Comparison of ENCODE assay signal across 1 cellular context in the genomic region with DNA sequence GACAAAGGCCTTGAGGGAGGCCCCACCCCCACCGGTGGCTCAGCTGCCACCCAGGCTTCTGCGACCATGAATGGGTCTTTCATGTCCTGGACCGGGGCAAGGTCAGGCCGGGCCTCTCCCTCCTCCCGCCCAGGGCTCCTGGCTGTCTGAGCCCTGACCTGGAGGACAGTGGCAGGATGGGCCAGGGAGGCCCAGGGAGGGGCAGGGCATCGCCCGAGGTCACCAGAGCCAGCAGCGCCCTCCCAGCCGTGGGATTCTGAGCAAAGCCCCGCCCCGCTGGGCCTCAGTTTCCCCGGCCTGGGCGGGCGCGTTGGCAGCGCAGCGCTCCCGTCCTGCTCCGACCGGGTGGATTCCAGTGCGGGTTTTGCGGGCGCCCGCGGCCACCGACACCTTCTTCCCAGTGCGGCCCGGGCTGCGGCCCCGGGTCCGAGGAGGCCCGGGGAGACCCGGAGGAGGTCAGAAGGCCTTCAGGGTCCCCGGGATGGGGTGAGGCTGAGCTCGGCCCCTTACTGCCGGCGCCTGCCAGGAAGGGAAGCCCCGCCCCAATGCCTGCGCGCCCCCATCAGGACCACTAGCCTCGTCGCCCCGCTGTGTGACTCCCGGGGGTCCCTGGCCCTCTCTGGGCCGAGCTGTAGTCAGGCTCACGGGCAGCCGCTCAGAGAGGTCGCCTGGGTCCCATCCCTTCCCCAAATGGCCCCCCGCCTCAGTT.
TF ChIP-seq lines count a peak whose summit lies in the region.

No MANE protein-coding gene starts in this region.

TF ChIP-seq in HepG2, 621 proteins besides CTCF, POLR2A, EP300 and RAD21 (continued from another document and continues in another):
- TF ChIP-seq, protein P1, sequence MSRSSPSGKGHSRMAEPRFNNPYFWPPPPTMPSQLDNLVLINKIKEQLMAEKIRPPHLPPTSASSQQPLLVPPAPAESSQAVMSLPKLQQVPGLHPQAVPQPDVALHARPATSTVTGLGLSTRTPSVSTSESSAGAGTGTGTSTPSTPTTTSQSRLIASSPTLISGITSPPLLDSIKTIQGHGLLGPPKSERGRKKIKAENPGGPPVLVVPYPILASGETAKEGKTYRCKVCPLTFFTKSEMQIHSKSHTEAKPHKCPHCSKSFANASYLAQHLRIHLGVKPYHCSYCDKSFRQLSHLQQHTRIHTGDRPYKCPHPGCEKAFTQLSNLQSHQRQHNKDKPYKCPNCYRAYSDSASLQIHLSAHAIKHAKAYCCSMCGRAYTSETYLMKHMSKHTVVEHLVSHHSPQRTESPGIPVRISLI (CRISPR knock-in tag; IDR thresholded peaks at IDR 0.05; ENCODE audit: borderline replicate concordance): peak; percentile 63; the same call in 1 of the 2 replicates
- TF ChIP-seq TAF1 (CRISPR knock-in tag; IDR thresholded peaks at IDR 0.05): peak; percentile 62; the same call in 1 of the 2 replicates
- no peak for TF ChIP-seq ZFP36L2 (CRISPR knock-in tag; IDR thresholded peaks at IDR 0.05)
- peak; percentile 74; the same call in 1 of the 2 replicates for TF ChIP-seq ZNF501 (CRISPR knock-in tag; IDR thresholded peaks at IDR 0.05)
- no peak for TF ChIP-seq KLF6 (CRISPR knock-in tag; IDR thresholded peaks at IDR 0.05)
- TF ChIP-seq ZFP36L1 (CRISPR knock-in tag; IDR thresholded peaks at IDR 0.05): peak; percentile 89
- TF ChIP-seq, protein P2, sequence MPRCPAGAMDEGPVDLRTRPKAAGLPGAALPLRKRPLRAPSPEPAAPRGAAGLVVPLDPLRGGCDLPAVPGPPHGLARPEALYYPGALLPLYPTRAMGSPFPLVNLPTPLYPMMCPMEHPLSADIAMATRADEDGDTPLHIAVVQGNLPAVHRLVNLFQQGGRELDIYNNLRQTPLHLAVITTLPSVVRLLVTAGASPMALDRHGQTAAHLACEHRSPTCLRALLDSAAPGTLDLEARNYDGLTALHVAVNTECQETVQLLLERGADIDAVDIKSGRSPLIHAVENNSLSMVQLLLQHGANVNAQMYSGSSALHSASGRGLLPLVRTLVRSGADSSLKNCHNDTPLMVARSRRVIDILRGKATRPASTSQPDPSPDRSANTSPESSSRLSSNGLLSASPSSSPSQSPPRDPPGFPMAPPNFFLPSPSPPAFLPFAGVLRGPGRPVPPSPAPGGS (CRISPR knock-in tag; IDR thresholded peaks at IDR 0.05): no peak; the same call in 1 of the 2 replicates
- no peak for TF ChIP-seq SRSF1 (optimal IDR thresholded peaks at IDR 0.05; ENCODE audit: low read depth, low read length)
- TF ChIP-seq, protein P3, sequence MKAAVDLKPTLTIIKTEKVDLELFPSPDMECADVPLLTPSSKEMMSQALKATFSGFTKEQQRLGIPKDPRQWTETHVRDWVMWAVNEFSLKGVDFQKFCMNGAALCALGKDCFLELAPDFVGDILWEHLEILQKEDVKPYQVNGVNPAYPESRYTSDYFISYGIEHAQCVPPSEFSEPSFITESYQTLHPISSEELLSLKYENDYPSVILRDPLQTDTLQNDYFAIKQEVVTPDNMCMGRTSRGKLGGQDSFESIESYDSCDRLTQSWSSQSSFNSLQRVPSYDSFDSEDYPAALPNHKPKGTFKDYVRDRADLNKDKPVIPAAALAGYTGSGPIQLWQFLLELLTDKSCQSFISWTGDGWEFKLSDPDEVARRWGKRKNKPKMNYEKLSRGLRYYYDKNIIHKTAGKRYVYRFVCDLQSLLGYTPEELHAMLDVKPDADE (CRISPR knock-in tag; IDR thresholded peaks at IDR 0.05): 0 out of 2 replicates have a peak, but pooled peaks have one; percentile 51
- TF ChIP-seq, protein P4, sequence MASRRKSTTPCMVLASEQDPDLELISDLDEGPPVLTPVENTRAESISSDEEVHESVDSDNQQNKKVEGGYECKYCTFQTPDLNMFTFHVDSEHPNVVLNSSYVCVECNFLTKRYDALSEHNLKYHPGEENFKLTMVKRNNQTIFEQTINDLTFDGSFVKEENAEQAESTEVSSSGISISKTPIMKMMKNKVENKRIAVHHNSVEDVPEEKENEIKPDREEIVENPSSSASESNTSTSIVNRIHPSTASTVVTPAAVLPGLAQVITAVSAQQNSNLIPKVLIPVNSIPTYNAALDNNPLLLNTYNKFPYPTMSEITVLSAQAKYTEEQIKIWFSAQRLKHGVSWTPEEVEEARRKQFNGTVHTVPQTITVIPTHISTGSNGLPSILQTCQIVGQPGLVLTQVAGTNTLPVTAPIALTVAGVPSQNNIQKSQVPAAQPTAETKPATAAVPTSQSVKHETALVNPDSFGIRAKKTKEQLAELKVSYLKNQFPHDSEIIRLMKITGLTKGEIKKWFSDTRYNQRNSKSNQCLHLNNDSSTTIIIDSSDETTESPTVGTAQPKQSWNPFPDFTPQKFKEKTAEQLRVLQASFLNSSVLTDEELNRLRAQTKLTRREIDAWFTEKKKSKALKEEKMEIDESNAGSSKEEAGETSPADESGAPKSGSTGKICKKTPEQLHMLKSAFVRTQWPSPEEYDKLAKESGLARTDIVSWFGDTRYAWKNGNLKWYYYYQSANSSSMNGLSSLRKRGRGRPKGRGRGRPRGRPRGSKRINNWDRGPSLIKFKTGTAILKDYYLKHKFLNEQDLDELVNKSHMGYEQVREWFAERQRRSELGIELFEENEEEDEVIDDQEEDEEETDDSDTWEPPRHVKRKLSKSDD (CRISPR knock-in tag; IDR thresholded peaks at IDR 0.05; ENCODE audit: low read depth): peak; percentile 67; the same call in 1 of the 2 replicates
- no peak for TF ChIP-seq PHB2 (IDR thresholded peaks at IDR 0.05; ENCODE audit: partially characterized antibody)
- TF ChIP-seq SYNCRIP (IDR thresholded peaks at IDR 0.05; ENCODE audit: insufficient read depth, low read depth, low read length): no peak
- no peak for TF ChIP-seq KLF13 (CRISPR knock-in tag; IDR thresholded peaks at IDR 0.05)
- no peak; the same call in 1 of the 2 replicates for TF ChIP-seq STAG1 (CRISPR knock-in tag; IDR thresholded peaks at IDR 0.05)
- no peak for TF ChIP-seq FOXA1 (IDR thresholded peaks at IDR 0.05)
- peak; percentile 56 for TF ChIP-seq FOXA1 (CRISPR knock-in tag; IDR thresholded peaks at IDR 0.05)
- no peak for TF ChIP-seq SNAPC2 (CRISPR knock-in tag; IDR thresholded peaks at IDR 0.05)
- TF ChIP-seq RARA (CRISPR knock-in tag; IDR thresholded peaks at IDR 0.05): peak; percentile 96
- peak; percentile 76; the same call in 1 of the 2 replicates for TF ChIP-seq IRF2 (CRISPR knock-in tag; IDR thresholded peaks at IDR 0.05)
- no peak for TF ChIP-seq ZFP62 (CRISPR knock-in tag; IDR thresholded peaks at IDR 0.05)
- TF ChIP-seq, protein P5, sequence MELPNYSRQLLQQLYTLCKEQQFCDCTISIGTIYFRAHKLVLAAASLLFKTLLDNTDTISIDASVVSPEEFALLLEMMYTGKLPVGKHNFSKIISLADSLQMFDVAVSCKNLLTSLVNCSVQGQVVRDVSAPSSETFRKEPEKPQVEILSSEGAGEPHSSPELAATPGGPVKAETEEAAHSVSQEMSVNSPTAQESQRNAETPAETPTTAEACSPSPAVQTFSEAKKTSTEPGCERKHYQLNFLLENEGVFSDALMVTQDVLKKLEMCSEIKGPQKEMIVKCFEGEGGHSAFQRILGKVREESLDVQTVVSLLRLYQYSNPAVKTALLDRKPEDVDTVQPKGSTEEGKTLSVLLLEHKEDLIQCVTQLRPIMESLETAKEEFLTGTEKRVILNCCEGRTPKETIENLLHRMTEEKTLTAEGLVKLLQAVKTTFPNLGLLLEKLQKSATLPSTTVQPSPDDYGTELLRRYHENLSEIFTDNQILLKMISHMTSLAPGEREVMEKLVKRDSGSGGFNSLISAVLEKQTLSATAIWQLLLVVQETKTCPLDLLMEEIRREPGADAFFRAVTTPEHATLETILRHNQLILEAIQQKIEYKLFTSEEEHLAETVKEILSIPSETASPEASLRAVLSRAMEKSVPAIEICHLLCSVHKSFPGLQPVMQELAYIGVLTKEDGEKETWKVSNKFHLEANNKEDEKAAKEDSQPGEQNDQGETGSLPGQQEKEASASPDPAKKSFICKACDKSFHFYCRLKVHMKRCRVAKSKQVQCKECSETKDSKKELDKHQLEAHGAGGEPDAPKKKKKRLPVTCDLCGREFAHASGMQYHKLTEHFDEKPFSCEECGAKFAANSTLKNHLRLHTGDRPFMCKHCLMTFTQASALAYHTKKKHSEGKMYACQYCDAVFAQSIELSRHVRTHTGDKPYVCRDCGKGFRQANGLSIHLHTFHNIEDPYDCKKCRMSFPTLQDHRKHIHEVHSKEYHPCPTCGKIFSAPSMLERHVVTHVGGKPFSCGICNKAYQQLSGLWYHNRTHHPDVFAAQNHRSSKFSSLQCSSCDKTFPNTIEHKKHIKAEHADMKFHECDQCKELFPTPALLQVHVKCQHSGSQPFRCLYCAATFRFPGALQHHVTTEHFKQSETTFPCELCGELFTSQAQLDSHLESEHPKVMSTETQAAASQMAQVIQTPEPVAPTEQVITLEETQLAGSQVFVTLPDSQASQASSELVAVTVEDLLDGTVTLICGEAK (IDR thresholded peaks at IDR 0.05): no peak
- TF ChIP-seq, protein P5 (CRISPR knock-in tag; IDR thresholded peaks at IDR 0.05): peak; percentile 28; the same call in 1 of the 2 replicates
- no peak for TF ChIP-seq CCAR2 (optimal IDR thresholded peaks at IDR 0.05; ENCODE audit: low read depth, low read length)
- TF ChIP-seq PCBP1 (IDR thresholded peaks at IDR 0.05; ENCODE audit: borderline replicate concordance, low read depth, low read length): peak; percentile 11; the same call in 1 of the 2 replicates
- peak; percentile 61; the same call in 1 of the 2 replicates for TF ChIP-seq PHF8 (CRISPR knock-in tag; IDR thresholded peaks at IDR 0.05)
- no peak for TF ChIP-seq ATF1 (CRISPR knock-in tag; IDR thresholded peaks at IDR 0.05)
- TF ChIP-seq, protein P6, sequence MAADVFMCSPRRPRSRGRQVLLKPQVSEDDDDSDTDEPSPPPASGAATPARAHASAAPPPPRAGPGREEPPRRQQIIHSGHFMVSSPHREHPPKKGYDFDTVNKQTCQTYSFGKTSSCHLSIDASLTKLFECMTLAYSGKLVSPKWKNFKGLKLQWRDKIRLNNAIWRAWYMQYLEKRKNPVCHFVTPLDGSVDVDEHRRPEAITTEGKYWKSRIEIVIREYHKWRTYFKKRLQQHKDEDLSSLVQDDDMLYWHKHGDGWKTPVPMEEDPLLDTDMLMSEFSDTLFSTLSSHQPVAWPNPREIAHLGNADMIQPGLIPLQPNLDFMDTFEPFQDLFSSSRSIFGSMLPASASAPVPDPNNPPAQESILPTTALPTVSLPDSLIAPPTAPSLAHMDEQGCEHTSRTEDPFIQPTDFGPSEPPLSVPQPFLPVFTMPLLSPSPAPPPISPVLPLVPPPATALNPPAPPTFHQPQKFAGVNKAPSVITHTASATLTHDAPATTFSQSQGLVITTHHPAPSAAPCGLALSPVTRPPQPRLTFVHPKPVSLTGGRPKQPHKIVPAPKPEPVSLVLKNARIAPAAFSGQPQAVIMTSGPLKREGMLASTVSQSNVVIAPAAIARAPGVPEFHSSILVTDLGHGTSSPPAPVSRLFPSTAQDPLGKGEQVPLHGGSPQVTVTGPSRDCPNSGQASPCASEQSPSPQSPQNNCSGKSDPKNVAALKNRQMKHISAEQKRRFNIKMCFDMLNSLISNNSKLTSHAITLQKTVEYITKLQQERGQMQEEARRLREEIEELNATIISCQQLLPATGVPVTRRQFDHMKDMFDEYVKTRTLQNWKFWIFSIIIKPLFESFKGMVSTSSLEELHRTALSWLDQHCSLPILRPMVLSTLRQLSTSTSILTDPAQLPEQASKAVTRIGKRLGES (CRISPR knock-in tag; IDR thresholded peaks at IDR 0.05; ENCODE audit: borderline replicate concordance): no peak
- no peak for TF ChIP-seq U2AF1 (optimal IDR thresholded peaks at IDR 0.05; ENCODE audit: low read depth, low read length)
- TF ChIP-seq, protein P7, sequence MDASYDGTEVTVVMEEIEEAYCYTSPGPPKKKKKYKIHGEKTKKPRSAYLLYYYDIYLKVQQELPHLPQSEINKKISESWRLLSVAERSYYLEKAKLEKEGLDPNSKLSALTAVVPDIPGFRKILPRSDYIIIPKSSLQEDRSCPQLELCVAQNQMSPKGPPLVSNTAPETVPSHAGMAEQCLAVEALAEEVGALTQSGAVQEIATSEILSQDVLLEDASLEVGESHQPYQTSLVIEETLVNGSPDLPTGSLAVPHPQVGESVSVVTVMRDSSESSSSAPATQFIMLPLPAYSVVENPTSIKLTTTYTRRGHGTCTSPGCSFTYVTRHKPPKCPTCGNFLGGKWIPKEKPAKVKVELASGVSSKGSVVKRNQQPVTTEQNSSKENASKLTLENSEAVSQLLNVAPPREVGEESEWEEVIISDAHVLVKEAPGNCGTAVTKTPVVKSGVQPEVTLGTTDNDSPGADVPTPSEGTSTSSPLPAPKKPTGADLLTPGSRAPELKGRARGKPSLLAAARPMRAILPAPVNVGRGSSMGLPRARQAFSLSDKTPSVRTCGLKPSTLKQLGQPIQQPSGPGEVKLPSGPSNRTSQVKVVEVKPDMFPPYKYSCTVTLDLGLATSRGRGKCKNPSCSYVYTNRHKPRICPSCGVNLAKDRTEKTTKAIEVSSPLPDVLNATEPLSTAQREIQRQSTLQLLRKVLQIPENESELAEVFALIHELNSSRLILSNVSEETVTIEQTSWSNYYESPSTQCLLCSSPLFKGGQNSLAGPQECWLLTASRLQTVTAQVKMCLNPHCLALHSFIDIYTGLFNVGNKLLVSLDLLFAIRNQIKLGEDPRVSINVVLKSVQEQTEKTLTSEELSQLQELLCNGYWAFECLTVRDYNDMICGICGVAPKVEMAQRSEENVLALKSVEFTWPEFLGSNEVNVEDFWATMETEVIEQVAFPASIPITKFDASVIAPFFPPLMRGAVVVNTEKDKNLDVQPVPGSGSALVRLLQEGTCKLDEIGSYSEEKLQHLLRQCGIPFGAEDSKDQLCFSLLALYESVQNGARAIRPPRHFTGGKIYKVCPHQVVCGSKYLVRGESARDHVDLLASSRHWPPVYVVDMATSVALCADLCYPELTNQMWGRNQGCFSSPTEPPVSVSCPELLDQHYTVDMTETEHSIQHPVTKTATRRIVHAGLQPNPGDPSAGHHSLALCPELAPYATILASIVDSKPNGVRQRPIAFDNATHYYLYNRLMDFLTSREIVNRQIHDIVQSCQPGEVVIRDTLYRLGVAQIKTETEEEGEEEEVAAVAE (CRISPR knock-in tag; IDR thresholded peaks at IDR 0.05; ENCODE audit: borderline replicate concordance): peak; percentile 60; the same call in 1 of the 2 replicates
